In genomic region chr1:209784276-209785169, GRCh38 we compare ENCODE assay signal across 1 cellular context.
TF ChIP-seq lines count a peak whose summit lies in the region.

Gene C1orf74 (minus strand): TSS chr1:209784559. CDS start chr1:209783634, 925 bp downstream.

TF ChIP-seq in K562, 482 proteins besides CTCF, POLR2A, EP300 and RAD21 (continued from another document and continues in another):
- TF ChIP-seq ZNF280B (CRISPR knock-in tag; IDR thresholded peaks at IDR 0.05) (no peak), RCOR1 (IDR thresholded peaks at IDR 0.05; ENCODE audit: borderline replicate concordance in 1 of 2, low read depth in 2 of 2, low read length in 2 of 2) (peak in 1 of 2 experiments; percentile 74; a peak in 1 of 4 replicates), PHF8 (IDR thresholded peaks at IDR 0.05; ENCODE audit: borderline replicate concordance, low read length) (peak; percentile 93; the same call in 1 of the 2 replicates), ILF3 (IDR thresholded peaks at IDR 0.05; ENCODE audit: borderline replicate concordance) (no peak), DIDO1 (tag; IDR thresholded peaks at IDR 0.05; ENCODE audit: low read depth) (peak; percentile 81), TEAD2 (tag; IDR thresholded peaks at IDR 0.05) (no peak; the same call in 1 of the 2 replicates), HNRNPUL1 (IDR thresholded peaks at IDR 0.05; ENCODE audit: low read length) (no peak), HDAC6 (IDR thresholded peaks at IDR 0.05; ENCODE audit: low read depth, low read length) (no peak), NBN (IDR thresholded peaks at IDR 0.05; ENCODE audit: low read depth) (peak; percentile 99), ZNF316 (IDR thresholded peaks at IDR 0.05) (no peak), SETDB1 (IDR thresholded peaks at IDR 0.05; ENCODE audit: low read length) (peak; percentile 68), BRD9 (IDR thresholded peaks at IDR 0.05; ENCODE audit: low read depth, partially characterized antibody) (peak; percentile 78), JUNB (CRISPR knock-in tag; conservative IDR thresholded peaks at IDR 0.05) (peak; percentile 93), POLR2H (tag; IDR thresholded peaks at IDR 0.05; ENCODE audit: low read depth) (peak; percentile 90), YBX1 (IDR thresholded peaks at IDR 0.05) (no peak), GATAD2A (IDR thresholded peaks at IDR 0.05) (no peak), SFPQ (IDR thresholded peaks at IDR 0.05; ENCODE audit: low read depth, low read length) (no peak), MLX (CRISPR knock-in tag; conservative IDR thresholded peaks at IDR 0.05) (peak in 1 of 2 experiments; percentile 76; a peak in 1 of 4 replicates), BHLHE40 (IDR thresholded peaks at IDR 0.05; ENCODE audit: low read length) (peak; percentile 69), TAF7 (tag; IDR thresholded peaks at IDR 0.05) (peak; percentile 47), ZFP1 (CRISPR knock-in tag; IDR thresholded peaks at IDR 0.05) (peak; percentile 23; the same call in 1 of the 2 replicates), SIN3B (IDR thresholded peaks at IDR 0.05; ENCODE audit: low read depth) (peak; percentile 67; the same call in 1 of the 2 replicates), SMARCE1 (IDR thresholded peaks at IDR 0.05) (no peak; the same call in 1 of the 2 replicates), TBL1XR1 (IDR thresholded peaks at IDR 0.05; ENCODE audit: low read length in 2 of 2) (peak; percentile 91), KDM2B (CRISPR knock-in tag; IDR thresholded peaks at IDR 0.05) (no peak), ARHGAP35 (IDR thresholded peaks at IDR 0.05; ENCODE audit: partially characterized antibody) (peak; percentile 86), ETS2 (tag; IDR thresholded peaks at IDR 0.05; ENCODE audit: borderline replicate concordance, poor library complexity, severe bottlenecking) (no peak), ZNF24 (IDR thresholded peaks at IDR 0.05) (no peak; the same call in 1 of the 2 replicates), ZNF217 (CRISPR knock-in tag; IDR thresholded peaks at IDR 0.05) (no peak), ZBTB34 (CRISPR knock-in tag; IDR thresholded peaks at IDR 0.05) (no peak), NKRF (IDR thresholded peaks at IDR 0.05; ENCODE audit: borderline replicate concordance) (0 out of 2 replicates have a peak, but pooled peaks have one; percentile 53), RAD51 (IDR thresholded peaks at IDR 0.05; ENCODE audit: borderline replicate concordance, low read depth) (no peak; the same call in 1 of the 2 replicates), MXI1 (IDR thresholded peaks at IDR 0.05; ENCODE audit: low read depth, low read length) (peak; percentile 61; the same call in 1 of the 2 replicates), GABPB1 (CRISPR knock-in tag; IDR thresholded peaks at IDR 0.05) (peak; percentile 98), HDAC8 (tag; IDR thresholded peaks at IDR 0.05) (peak; percentile 91), HNRNPL (IDR thresholded peaks at IDR 0.05; ENCODE audit: low read depth, low read length) (no peak), ZNF395 (CRISPR knock-in tag; IDR thresholded peaks at IDR 0.05) (peak; percentile 94), HMBOX1 (IDR thresholded peaks at IDR 0.05) (0 out of 2 replicates have a peak, but pooled peaks have one; percentile 38), ZNF668 (CRISPR knock-in tag; IDR thresholded peaks at IDR 0.05) (peak; percentile 83), ATF2 (CRISPR knock-in tag; IDR thresholded peaks at IDR 0.05) (peak; percentile 92), ELK3 (CRISPR knock-in tag; IDR thresholded peaks at IDR 0.05) (0 out of 2 replicates have a peak, but pooled peaks have one; percentile 20), FOXJ3 (CRISPR knock-in tag; IDR thresholded peaks at IDR 0.05) (no peak)
